ENCODE assay signal across 14 cellular contexts in genomic region chr6:16135078-16135477, GRCh38. TPM values are rescaled to one million over a fixed set of nuclear protein-coding genes. Genes with fewer than 3 reads are reported as not detected.
DNase-seq lines count a peak whose midpoint lies in the region; ATAC-seq and TF ChIP-seq lines count a peak whose summit lies in the region.
"Had no signal": no experiment of that assay in that cellular context is flagged by ENCODE, and none has a peak within 500 bp of the region (broad histone marks: within the 10 kb centered on the region; RNA-seq: fewer than 3 reads in every experiment).

No MANE protein-coding gene starts in this region.

- peak overlapping the region; percentile 61 for H3K4me3 Mint-ChIP-seq in activated naive CD4-positive, alpha-beta T cell treated with anti-CD3 and anti-CD28 coated beads, Interleukin-2, amount 50 U/mL, for 24 hours
- H3K4me3 Mint-ChIP-seq in activated T-helper 2 cell treated with anti-CD3 and anti-CD28 coated beads, Interferon-gamma antibody, Interleukin-2, Interleukin-4, amounts not matched to agents 10 μg/mL and 5 μg/mL and 100 μg/mL, durations not matched to agents 14 hours and 24 hours and 36 hours (ENCODE audit: low read depth): peak overlapping the region; percentile 27
- H3K4me3 Mint-ChIP-seq in glutamatergic neuron (ENCODE audit: unreplicated experiment): peak overlapping the region; percentile 52

- H3K9me3 Mint-ChIP-seq in activated naive CD4-positive, alpha-beta T cell treated with anti-CD3 and anti-CD28 coated beads, Interleukin-2, amount 50 U/mL, for 24 hours: no peaks in the 10 kb centered on the region
- no peaks in the 10 kb centered on the region for H3K9me3 Mint-ChIP-seq in activated T-helper 2 cell treated with anti-CD3 and anti-CD28 coated beads, Interferon-gamma antibody, Interleukin-2, Interleukin-4, amounts not matched to agents 10 μg/mL and 5 μg/mL and 100 μg/mL, durations not matched to agents 14 hours and 24 hours and 36 hours
- no peaks in the 10 kb centered on the region for H3K9me3 Mint-ChIP-seq in glutamatergic neuron (ENCODE audit: unreplicated experiment)
- H3K9me3 Mint-ChIP-seq: activated T-helper 1 cell treated with anti-CD3 and anti-CD28 coated beads, Interleukin-12 subunit alpha, Interleukin-12 subunit beta, Interleukin-2, Interleukin-4 antibody, amounts not matched to agents 30 ng/mL and 10 ng/mL and 1 ng/mL, durations not matched to agents 14 hours and 24 hours and 36 hours had no signal

- DNase-seq in activated naive CD4-positive, alpha-beta T cell treated with Interleukin-2 at 50 U/mL for 16 hours: no peak
- DNase-seq in activated T-helper 2 cell treated with anti-CD3 and anti-CD28 coated beads, Interferon-gamma antibody, Interleukin-2, Interleukin-4, amounts not matched to agents 10 μg/mL and 5 μg/mL and 100 μg/mL, durations not matched to agents 14 hours and 24 hours and 36 hours (ENCODE audit: low spot score): no peak
- DNase-seq in glutamatergic neuron (no peak), tibial artery (no peak), HuH-7 (ENCODE audit: low spot score) (no peak), omental fat pad (ENCODE audit: low spot score) (no peak)
- DNase-seq: BE2C; effector CD4-positive, alpha-beta T cell; NCI-H1417 treated with DMSO at 0.1 percent for 48 hours; NK-92 treated with Interleukin-12 subunit alpha and Interleukin-12 subunit beta, amount 100 ng/mL, for 24 hours; stimulated activated CD4-positive, alpha-beta T cell treated with anti-CD3 and anti-CD28 coated beads, Interleukin-4, amount 100 ng/mL, for 4 hours had no signal

- H3K36me3 ChIP-seq in tibial artery: no peaks in the 10 kb centered on the region
- H3K36me3 ChIP-seq: BE2C had no signal

- peaks cover 5% of the 10 kb centered on the region for H3K36me3 Mint-ChIP-seq in activated naive CD4-positive, alpha-beta T cell treated with anti-CD3 and anti-CD28 coated beads, Interleukin-2, amount 50 U/mL, for 24 hours
- peaks cover 94% of the 10 kb centered on the region for H3K36me3 Mint-ChIP-seq in activated T-helper 2 cell treated with anti-CD3 and anti-CD28 coated beads, Interferon-gamma antibody, Interleukin-2, Interleukin-4, amounts not matched to agents 10 μg/mL and 5 μg/mL and 100 μg/mL, durations not matched to agents 14 hours and 24 hours and 36 hours (ENCODE audit: low read depth)
- no peaks in the 10 kb centered on the region for H3K36me3 Mint-ChIP-seq in glutamatergic neuron (ENCODE audit: unreplicated experiment)

- H3K27me3 Mint-ChIP-seq in activated naive CD4-positive, alpha-beta T cell treated with anti-CD3 and anti-CD28 coated beads, Interleukin-2, amount 50 U/mL, for 24 hours: no peaks in the 10 kb centered on the region
- H3K27me3 Mint-ChIP-seq in activated T-helper 2 cell treated with anti-CD3 and anti-CD28 coated beads, Interferon-gamma antibody, Interleukin-2, Interleukin-4, amounts not matched to agents 10 μg/mL and 5 μg/mL and 100 μg/mL, durations not matched to agents 14 hours and 24 hours and 36 hours (ENCODE audit: low read depth): no peaks in the 10 kb centered on the region
- H3K27me3 Mint-ChIP-seq in glutamatergic neuron (ENCODE audit: unreplicated experiment): no peaks in the 10 kb centered on the region

- intact Hi-C loops in activated T-helper 2 cell treated with anti-CD3 and anti-CD28 coated beads, Interferon-gamma antibody, Interleukin-2, Interleukin-4, amounts not matched to agents 10 μg/mL and 5 μg/mL and 100 μg/mL, durations not matched to agents 14 hours and 24 hours and 36 hours (cut with micrococcal nuclease): no loop called here
- intact Hi-C loops in tibial artery (cut with DNase I; ENCODE audit: low total_unique reads): no loop called here

- TF ChIP-seq CTCF in glutamatergic neuron (IDR thresholded peaks at IDR 0.05; ENCODE audit: partially characterized antibody, unreplicated experiment) (no peak), tibial artery (IDR thresholded peaks at IDR 0.05) (no peak), omental fat pad (IDR thresholded peaks at IDR 0.05) (no peak)

- H3K4me1 Mint-ChIP-seq in activated naive CD4-positive, alpha-beta T cell treated with anti-CD3 and anti-CD28 coated beads, Interleukin-2, amount 50 U/mL, for 24 hours: peaks cover 99% of the 10 kb centered on the region
- H3K4me1 Mint-ChIP-seq in activated T-helper 2 cell treated with anti-CD3 and anti-CD28 coated beads, Interferon-gamma antibody, Interleukin-2, Interleukin-4, amounts not matched to agents 10 μg/mL and 5 μg/mL and 100 μg/mL, durations not matched to agents 14 hours and 24 hours and 36 hours (ENCODE audit: low read depth): peaks cover 64% of the 10 kb centered on the region
- peaks cover 35% of the 10 kb centered on the region for H3K4me1 Mint-ChIP-seq in glutamatergic neuron (ENCODE audit: low read depth, unreplicated experiment)

- ATAC-seq in GM19467 (IDR thresholded peaks at IDR 0.05; ENCODE audit: unreplicated experiment) (no peak), omental fat pad (ENCODE audit: low FRiP score) (no peak)

- H3K4me1 ChIP-seq in tibial artery: peaks cover 0 to 90% (median 70%) of the 10 kb centered on the region in 4 donors

- H3K27ac ChIP-seq in tibial artery: peak overlapping the region; percentile 60 to 95

- H3K27ac Mint-ChIP-seq in activated naive CD4-positive, alpha-beta T cell treated with anti-CD3 and anti-CD28 coated beads, Interleukin-2, amount 50 U/mL, for 24 hours: peak overlapping the region; percentile 67
- peak overlapping the region; percentile 62 for H3K27ac Mint-ChIP-seq in activated T-helper 2 cell treated with anti-CD3 and anti-CD28 coated beads, Interferon-gamma antibody, Interleukin-2, Interleukin-4, amounts not matched to agents 10 μg/mL and 5 μg/mL and 100 μg/mL, durations not matched to agents 14 hours and 24 hours and 36 hours
- no peak overlapping the region for H3K27ac Mint-ChIP-seq in glutamatergic neuron (ENCODE audit: unreplicated experiment)
- H3K27ac Mint-ChIP-seq: activated T-helper 1 cell treated with anti-CD3 and anti-CD28 coated beads, Interleukin-12 subunit alpha, Interleukin-12 subunit beta, Interleukin-2, Interleukin-4 antibody, amounts not matched to agents 30 ng/mL and 10 ng/mL and 1 ng/mL, durations not matched to agents 14 hours and 24 hours and 36 hours had no signal

- H3K9me3 ChIP-seq in tibial artery: no peaks in the 10 kb centered on the region
- H3K9me3 ChIP-seq: BE2C had no signal

- H3K4me3 ChIP-seq in tibial artery: peak overlapping the region; percentile 1 to 84

- no peaks in the 10 kb centered on the region for H3K27me3 ChIP-seq in tibial artery
- H3K27me3 ChIP-seq: BE2C had no signal

RNA-seq across cellular contexts. Expression of gene MYLIP, which starts 6.2 kb away (rescaled TPM):
- 81.2 and 83.1 TPM in 2 replicates for total RNA-seq in activated T-helper 2 cell treated with anti-CD3 and anti-CD28 coated beads, Interferon-gamma antibody, Interleukin-2, Interleukin-4, amounts not matched to agents 10 μg/mL and 5 μg/mL and 100 μg/mL, durations not matched to agents 14 hours and 24 hours and 36 hours
- total RNA-seq in glutamatergic neuron (ENCODE audit: unreplicated experiment) (12.9 TPM), omental fat pad (10 to 100 TPM; 13.0 to 81.8 (median 33.5) TPM)
